Comparison of ENCODE assay signal across 16 cellular contexts in genomic region chr13:88068975-88069374, GRCh38.
DNase-seq lines count a peak whose midpoint lies in the region; ATAC-seq and TF ChIP-seq lines count a peak whose summit lies in the region.
"Had no signal": no experiment of that assay in that cellular context is flagged by ENCODE, and none has a peak within 500 bp of the region (broad histone marks: within the 10 kb centered on the region; RNA-seq: fewer than 3 reads in every experiment).

No MANE protein-coding gene starts in this region.

- H3K27me3 ChIP-seq in OCI-LY3 (ENCODE audit: low read depth, low read length): no peaks in the 10 kb centered on the region
- H3K27me3 ChIP-seq in hepatocyte: no peaks in the 10 kb centered on the region
- H3K27me3 ChIP-seq in uterus: peaks cover 0 to 5% of the 10 kb centered on the region in 2 donors
- H3K27me3 ChIP-seq: body of pancreas, MG63, thyroid gland had no signal

- no peak for TF ChIP-seq POLR2A in uterus (IDR thresholded peaks at IDR 0.05)

- WGBS in hepatocyte (ENCODE audit: low lambda C conversion rate, missing lambda C conversion rate): 93% methylated on average over 11 of the region's 11 CpGs

- TF ChIP-seq CTCF in GM12865 (IDR thresholded peaks at IDR 0.05; ENCODE audit: insufficient read depth, low read depth, low read length, missing control alignments) (no peak), OCI-LY3 (IDR thresholded peaks at IDR 0.05; ENCODE audit: low read depth, low read length) (peak; percentile 27), hepatocyte (IDR thresholded peaks at IDR 0.05; ENCODE audit: poor library complexity) (no peak), uterus (IDR thresholded peaks at IDR 0.05) (no peak)

- no peak overlapping the region for H3K27ac ChIP-seq in OCI-LY3 (ENCODE audit: low read length)
- H3K27ac ChIP-seq in hepatocyte: no peak overlapping the region
- H3K27ac ChIP-seq in uterus: no peak overlapping the region
- H3K27ac ChIP-seq: body of pancreas, thyroid gland had no signal

- H3K4me1 ChIP-seq in OCI-LY3 (ENCODE audit: low read length): no peaks in the 10 kb centered on the region
- H3K4me1 ChIP-seq in hepatocyte (ENCODE audit: insufficient read depth): no peaks in the 10 kb centered on the region
- no peaks in the 10 kb centered on the region for H3K4me1 ChIP-seq in uterus
- H3K4me1 ChIP-seq: body of pancreas, thyroid gland had no signal

- H2AFZ ChIP-seq in OCI-LY3 (ENCODE audit: low read depth, low read length): no peak overlapping the region
- no peak overlapping the region for H2AFZ ChIP-seq in hepatocyte

- H3K9me3 ChIP-seq in OCI-LY3 (ENCODE audit: insufficient read depth, low read length): no peaks in the 10 kb centered on the region
- H3K9me3 ChIP-seq in hepatocyte (ENCODE audit: low read depth): no peaks in the 10 kb centered on the region
- H3K9me3 ChIP-seq in uterus: no peaks in the 10 kb centered on the region
- H3K9me3 ChIP-seq: body of pancreas, MG63, thyroid gland had no signal

- no peaks in the 10 kb centered on the region for H3K36me3 ChIP-seq in OCI-LY3 (replicated peaks; ENCODE audit: low read depth, low read length)
- no peaks in the 10 kb centered on the region for H3K36me3 ChIP-seq in hepatocyte (replicated peaks; ENCODE audit: insufficient read depth, low read depth)
- no peaks in the 10 kb centered on the region for H3K36me3 ChIP-seq in uterus
- H3K36me3 ChIP-seq: MG63, thyroid gland had no signal

- H3K4me3 ChIP-seq in GM12865 (ENCODE audit: low read depth, low read length) (no peak overlapping the region), OCI-LY3 (ENCODE audit: low read length) (no peak overlapping the region), hepatocyte (no peak overlapping the region), uterus (no peak overlapping the region)
- H3K4me3 ChIP-seq: body of pancreas, MG63, thyroid gland had no signal

- ATAC-seq in GM21619 (IDR thresholded peaks at IDR 0.05; ENCODE audit: unreplicated experiment): no peak
- ATAC-seq: body of pancreas; naive thymus-derived CD4-positive, alpha-beta T cell had no signal

- H4K20me1 ChIP-seq in OCI-LY3 (ENCODE audit: insufficient read depth, low read length) (no peaks in the 10 kb centered on the region), hepatocyte (ENCODE audit: insufficient read depth, poor library complexity, severe bottlenecking) (no peaks in the 10 kb centered on the region)

- H3K4me2 ChIP-seq in OCI-LY3 (ENCODE audit: low read length): no peak overlapping the region
- no peak overlapping the region for H3K4me2 ChIP-seq in hepatocyte

- DNase-seq in COLO668 (lab: John Stamatoyannopoulos, UW; ENCODE audit: unreplicated experiment): peak; percentile 22
- peak; percentile 3 for DNase-seq in GM12865 (ENCODE audit: low read depth)
- DNase-seq in hepatocyte (ENCODE audit: low spot score): peak; percentile 7
- DNase-seq in T-helper 2 cell: no peak
- DNase-seq in uterus: no peak
- DNase-seq: activated CD4-positive, alpha-beta memory T cell treated with anti-CD3 and anti-CD28 coated beads for 36 hours; activated effector memory CD4-positive, alpha-beta T cell treated with anti-CD3 and anti-CD28 coated beads, Interleukin-2, amount 50 U/mL, for 16 hours; CD4-positive, alpha-beta memory T cell; effector CD8-positive, alpha-beta T cell; MG63; NCI-H774; thyroid gland had no signal

- intact Hi-C loops in uterus (cut with DNase I; ENCODE audit: low total_unique reads): no loop called here

- H3K79me2 ChIP-seq in OCI-LY3 (ENCODE audit: low read length) (no peaks in the 10 kb centered on the region), hepatocyte (no peaks in the 10 kb centered on the region)

- no peak overlapping the region for H3K9ac ChIP-seq in OCI-LY3 (ENCODE audit: low read length)

- H3K9me2 ChIP-seq in hepatocyte (replicated peaks; ENCODE audit: insufficient read depth): no peaks in the 10 kb centered on the region

Comparison
In these comparisons a context has a peak if more than half of its experiments do, and no peak if none do; other contexts are left out.
1. DNase-seq: peak in COLO668 (single experiment), GM12865 (single experiment) and hepatocyte (single experiment); none in T-helper 2 cell (0 of 5) and uterus (0 of 2).